1 cellular context compared by ENCODE assay signal in genomic region chr1:12224092-12224491, GRCh38. TPM values are rescaled to one million over a fixed set of nuclear protein-coding genes. Genes with fewer than 3 reads are reported as not detected.
"Had no signal": no experiment of that assay in that cellular context is flagged by ENCODE, and none has a peak within 500 bp of the region (broad histone marks: within the 10 kb centered on the region; RNA-seq: fewer than 3 reads in every experiment).

No MANE protein-coding gene starts in this region.

RNA-seq across cellular contexts. Expression of gene TNFRSF1B, which starts 57.3 kb away (rescaled TPM):
- polyA plus RNA-seq: cardiac muscle cell had no signal
